7 cellular contexts compared by ENCODE assay signal in genomic region chr17:59842901-59843652, GRCh38. TPM values are rescaled to one million over a fixed set of nuclear protein-coding genes. Genes with fewer than 3 reads are reported as not detected.
DNase-seq lines count a peak whose midpoint lies in the region; ATAC-seq and TF ChIP-seq lines count a peak whose summit lies in the region.

No MANE protein-coding gene starts in this region.

- H3K27ac Mint-ChIP-seq in activated CD4-positive, alpha-beta memory T cell treated with anti-CD3 and anti-CD28 coated beads, Interleukin-2, amount 10 ng/mL, durations not matched to agents 7 days and 5 days, result peak overlapping the region; percentile 99

- H3K9me3 ChIP-seq in esophagus muscularis mucosa, result no peaks in the 10 kb centered on the region
- H3K9me3 ChIP-seq in sigmoid colon, result no peaks in the 10 kb centered on the region

- DNase-seq in HS-5 (ENCODE audit: low read depth) (peak; percentile 94), esophagus muscularis mucosa (ENCODE audit: extremely low spot score) (no peak), sigmoid colon (peak; percentile 65), Kasumi-1 (lab: John Stamatoyannopoulos, UW) (no peak)
- DNase-seq in activated CD4-positive, alpha-beta memory T cell treated with anti-CD3 and anti-CD28 coated beads, Interleukin-2, amount 10 ng/mL, durations not matched to agents 7 days and 5 days, result peak; percentile 72

- TF ChIP-seq EP300 in esophagus muscularis mucosa (IDR thresholded peaks at IDR 0.05) (no peak), sigmoid colon (IDR thresholded peaks at IDR 0.05) (no peak)

- H3K27me3 Mint-ChIP-seq in activated CD4-positive, alpha-beta memory T cell treated with anti-CD3 and anti-CD28 coated beads, Interleukin-2, amount 10 ng/mL, durations not matched to agents 7 days and 5 days, result no peaks in the 10 kb centered on the region

- H3K4me1 ChIP-seq in esophagus muscularis mucosa (peaks cover 37 to 75% (median 71%) of the 10 kb centered on the region in 4 donors), sigmoid colon (peaks cover 0 to 63% (median 59%) of the 10 kb centered on the region in 4 donors)

- H3K36me3 Mint-ChIP-seq in activated CD4-positive, alpha-beta memory T cell treated with anti-CD3 and anti-CD28 coated beads, Interleukin-2, amount 10 ng/mL, durations not matched to agents 7 days and 5 days (ENCODE audit: low read depth), result peaks cover 56% of the 10 kb centered on the region

- POLR2A ChIA-PET in activated CD4-positive, alpha-beta memory T cell treated with anti-CD3 and anti-CD28 coated beads, Interleukin-2, amount 10 ng/mL, durations not matched to agents 7 days and 5 days (lab: Charles Lee), result interaction anchor here (1.8 to 29.7 kb wide), 6 partner anchors 15 to 223 kb away, joined by 6 to 2499 read pairs (median 111); partner anchors contain the start of genes CLTC, PTRH2 and VMP1

- peak overlapping the region; percentile 100 for H3K4me3 Mint-ChIP-seq in activated CD4-positive, alpha-beta memory T cell treated with anti-CD3 and anti-CD28 coated beads, Interleukin-2, amount 10 ng/mL, durations not matched to agents 7 days and 5 days

- TF ChIP-seq POLR2A in esophagus muscularis mucosa (IDR thresholded peaks at IDR 0.05; ENCODE audit: low read depth) (no peak), sigmoid colon (IDR thresholded peaks at IDR 0.05) (peak in 1 of 2 donors; percentile 38)

- H3K9me3 Mint-ChIP-seq in activated CD4-positive, alpha-beta memory T cell treated with anti-CD3 and anti-CD28 coated beads, Interleukin-2, amount 10 ng/mL, durations not matched to agents 7 days and 5 days, result no peaks in the 10 kb centered on the region

- H3K4me3 ChIP-seq in esophagus muscularis mucosa (no peak overlapping the region), sigmoid colon (no peak overlapping the region)

- 67% methylated on average over 13 of the region's 13 CpGs for WGBS in esophagus muscularis mucosa
- WGBS in sigmoid colon, 2 donors, result 15 to 64% methylated on average over 13 of the region's 13 CpGs

- H3K27ac ChIP-seq in esophagus muscularis mucosa (replicated peaks in 1 of 4) (peak overlapping the region; percentile 87 to 95 (median 91)), sigmoid colon (peak overlapping the region; percentile 88 to 94 (median 93))

- intact Hi-C loops in esophagus muscularis mucosa (cut with DNase I) (no loop called here), sigmoid colon (cut with DNase I) (no loop called here)

- CTCF ChIA-PET in activated CD4-positive, alpha-beta memory T cell treated with anti-CD3 and anti-CD28 coated beads, Interleukin-2, amount 10 ng/mL, durations not matched to agents 7 days and 5 days (lab: Charles Lee), result interaction anchor here (1.0 to 3.7 kb wide), 5 partner anchors 10 to 97 kb away, joined by 3 to 24 read pairs (median 9); no protein-coding TSS in a partner anchor

- peaks cover 57% of the 10 kb centered on the region for H3K4me1 Mint-ChIP-seq in activated CD4-positive, alpha-beta memory T cell treated with anti-CD3 and anti-CD28 coated beads, Interleukin-2, amount 10 ng/mL, durations not matched to agents 7 days and 5 days

- H3K36me3 ChIP-seq in esophagus muscularis mucosa (peaks cover 0 to 28% (median 6%) of the 10 kb centered on the region in 4 donors), sigmoid colon (peaks cover 0 to 19% (median 0%) of the 10 kb centered on the region in 4 donors)

- TF ChIP-seq CTCF in esophagus muscularis mucosa (IDR thresholded peaks at IDR 0.05), result no peak
- no peak for TF ChIP-seq CTCF in sigmoid colon (IDR thresholded peaks at IDR 0.05)

- ATAC-seq in GM18907 (IDR thresholded peaks at IDR 0.05; ENCODE audit: unreplicated experiment) (peak; percentile 43), GM18498 (IDR thresholded peaks at IDR 0.05; ENCODE audit: unreplicated experiment) (no peak)

- H3K27me3 ChIP-seq in esophagus muscularis mucosa (no peaks in the 10 kb centered on the region), sigmoid colon (no peaks in the 10 kb centered on the region)

RNA-seq across cellular contexts. Expression of gene TUBD1, which starts 49.7 kb away (rescaled TPM):
- total RNA-seq in activated CD4-positive, alpha-beta memory T cell treated with anti-CD3 and anti-CD28 coated beads, Interleukin-2, amount 10 ng/mL, durations not matched to agents 7 days and 5 days, result 10 to 100 TPM; 11.4 to 11.7 TPM
- total RNA-seq in esophagus muscularis mucosa (10 to 100 TPM in 1 of 4 donors, 1 to 10 TPM in 3; 5.6 to 10.4 (median 7.0) TPM), sigmoid colon (10 to 100 TPM; 13.8 to 23.2 (median 14.6) TPM)
- polyA plus RNA-seq in sigmoid colon, result 1 to 10 TPM; 3.9 to 5.9 (median 5.4) TPM

RNA-seq across cellular contexts. Expression of gene RPS6KB1, which starts 49.8 kb away (rescaled TPM):
- total RNA-seq in activated CD4-positive, alpha-beta memory T cell treated with anti-CD3 and anti-CD28 coated beads, Interleukin-2, amount 10 ng/mL, durations not matched to agents 7 days and 5 days, result 10 to 100 TPM; 44.3 to 50.1 TPM
- total RNA-seq in esophagus muscularis mucosa (10 to 100 TPM; 26.6 to 45.2 (median 33.4) TPM), sigmoid colon (10 to 100 TPM; 28.9 to 63.0 (median 45.7) TPM)
- 10 to 100 TPM in 1 of 3 donors, 1 to 10 TPM in 2; 8.1 to 13.3 (median 9.0) TPM for polyA plus RNA-seq in sigmoid colon

Comparison
In these comparisons a context has a peak if more than half of its experiments do, and no peak if none do; other contexts are left out.
1. DNase-seq: peak in HS-5 (single experiment), activated CD4-positive, alpha-beta memory T cell treated with anti-CD3 and anti-CD28 coated beads, Interleukin-2, amount 10 ng/mL, durations not matched to agents 7 days and 5 days (single experiment) and sigmoid colon (single experiment); none in esophagus muscularis mucosa (single experiment) and Kasumi-1 (0 of 2).